18 cellular contexts compared by ENCODE assay signal in the genomic region with DNA sequence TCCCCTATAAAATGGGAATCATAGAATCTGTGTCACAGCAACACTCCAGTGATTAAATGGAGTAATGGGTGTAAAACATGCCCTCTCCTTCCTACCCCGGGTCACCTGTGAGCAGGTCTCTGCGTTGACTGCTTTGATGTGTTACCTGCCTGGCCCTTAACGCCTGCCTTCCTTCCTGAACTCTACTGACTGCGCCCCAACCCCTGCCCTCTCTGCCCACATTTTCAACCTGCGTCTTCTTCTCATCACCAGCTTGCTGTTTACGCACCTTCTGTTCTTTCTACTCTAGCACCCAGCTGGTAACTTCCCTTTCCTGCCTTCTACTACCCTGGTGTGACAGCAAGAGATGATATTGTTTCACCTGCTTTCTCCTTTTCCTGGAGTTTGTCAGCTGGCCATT.
DNase-seq lines count a peak whose midpoint lies in the region; TF ChIP-seq lines count a peak whose summit lies in the region.
"Had no signal": no experiment of that assay in that cellular context is flagged by ENCODE, and none has a peak within 500 bp of the region (broad histone marks: within the 10 kb centered on the region; RNA-seq: fewer than 3 reads in every experiment).

No MANE protein-coding gene starts in this region.

- no peak overlapping the region for H3K4me3 Mint-ChIP-seq in H9
- H3K4me3 Mint-ChIP-seq: CD8-positive, alpha-beta memory T cell; HFFc6 had no signal

- H3K4ac ChIP-seq in H9 (ENCODE audit: low read depth, low read length) = no peak overlapping the region
- no peak overlapping the region for H3K4ac ChIP-seq in mesenchymal stem cell (ENCODE audit: low read depth in 1 of 2, low read length in 2 of 2)

- peak overlapping the region in 2 of 3 experiments; percentile 1 to 45; a peak in 2 of 7 replicates for H3K27ac Mint-ChIP-seq in H9
- H3K27ac Mint-ChIP-seq: HFFc6 had no signal

- H2BK15ac ChIP-seq in H9 (ENCODE audit: low read depth, low read length) = no peak overlapping the region
- no peak overlapping the region for H2BK15ac ChIP-seq in mesenchymal stem cell (ENCODE audit: low read depth, poor library complexity, severe bottlenecking)

- H2BK5ac ChIP-seq in H9 (ENCODE audit: insufficient read length, low read length) (no peak overlapping the region), mesenchymal stem cell (ENCODE audit: low read depth, low read length, poor library complexity, severe bottlenecking) (no peak overlapping the region)

- no peak for TF ChIP-seq CTCF in H9 (conservative IDR thresholded peaks at IDR 0.05)

- no peak overlapping the region for H4K91ac ChIP-seq in H9 (ENCODE audit: insufficient read length, low read depth, low read length)
- no peak overlapping the region for H4K91ac ChIP-seq in mesenchymal stem cell (ENCODE audit: low read length)

- no CpG with 5 or more reads among the region's 6 CpGs for WGBS in H9 (ENCODE audit: extremely low coverage, insufficient read length, low lambda C conversion rate)
- WGBS in mesenchymal stem cell = 87% methylated on average over 6 of the region's 6 CpGs
- WGBS in thymus = 55% methylated on average over 6 of the region's 6 CpGs

- H3K18ac ChIP-seq in H9 (ENCODE audit: insufficient read length, low read depth, low read length) (no peak overlapping the region), mesenchymal stem cell (ENCODE audit: low read depth in 1 of 2, low read length in 2 of 2) (no peak overlapping the region)

- H3K27me3 Mint-ChIP-seq in H9 (ENCODE audit: low read depth) = no peaks in the 10 kb centered on the region
- H3K27me3 Mint-ChIP-seq: CD8-positive, alpha-beta memory T cell had no signal

- H3K9me3 ChIP-seq in H9 (ENCODE audit: control insufficient read depth, low read depth, low read length) (no peaks in the 10 kb centered on the region), mesenchymal stem cell (ENCODE audit: control insufficient read depth, low read length) (no peaks in the 10 kb centered on the region), thymus (ENCODE audit: control insufficient read depth) (no peaks in the 10 kb centered on the region)
- H3K9me3 ChIP-seq: A549 had no signal

- H3K56ac ChIP-seq in H9 (ENCODE audit: insufficient read length, low read depth, low read length) = no peak overlapping the region

- H2BK120ac ChIP-seq in H9 (ENCODE audit: low read depth, low read length, poor library complexity, severe bottlenecking) (no peak overlapping the region), mesenchymal stem cell (ENCODE audit: low read depth, low read length) (no peak overlapping the region)

- no peaks in the 10 kb centered on the region for H3K79me2 ChIP-seq in H9 (ENCODE audit: insufficient read depth, low read length)

- H4K8ac ChIP-seq in H9 (replicated peaks; ENCODE audit: insufficient read length, low read depth, low read length) (no peak overlapping the region), mesenchymal stem cell (ENCODE audit: low read length) (no peak overlapping the region)

- no peak overlapping the region for H2BK12ac ChIP-seq in H9 (ENCODE audit: insufficient read length, low read depth, low read length)
- H2BK12ac ChIP-seq in mesenchymal stem cell (ENCODE audit: low read length in 2 of 2) = no peak overlapping the region

- H3K4me1 ChIP-seq in H9 (ENCODE audit: insufficient read depth, low read length) = no peaks in the 10 kb centered on the region
- H3K4me1 ChIP-seq in mesenchymal stem cell (ENCODE audit: control insufficient read depth, insufficient read depth, low read depth, low read length) = no peaks in the 10 kb centered on the region
- no peaks in the 10 kb centered on the region for H3K4me1 ChIP-seq in thymus (ENCODE audit: control insufficient read depth, insufficient read depth, low read length)
- H3K4me1 ChIP-seq: A549 had no signal

- H3K4me2 ChIP-seq in H9 (ENCODE audit: insufficient read depth, insufficient read length, low read length) = no peak overlapping the region
- H3K4me2 ChIP-seq in mesenchymal stem cell (ENCODE audit: low read length, poor library complexity, severe bottlenecking) = no peak overlapping the region
- H3K4me2 ChIP-seq: A549 had no signal

- H3T11ph ChIP-seq in H9 (ENCODE audit: low read length) = no peak overlapping the region

- peak; percentile 16 to 44 for DNase-seq in NCI-H2081 (lab: John Stamatoyannopoulos, UW)
- DNase-seq in NCI-H2081 treated with DMSO at 0.1 percent for 48 hours (lab: John Stamatoyannopoulos, UW) = no peak
- DNase-seq in H9 = no peak
- DNase-seq in mesenchymal stem cell = no peak
- DNase-seq in activated CD4-positive, CD25-positive, alpha-beta regulatory T cell (lab: John Stamatoyannopoulos, UW) = no peak
- no peak for DNase-seq in NCI-H2227 treated with DMSO at 0.1 percent for 48 hours (lab: John Stamatoyannopoulos, UW)
- DNase-seq in NCI-H2171 treated with DMSO at 0.1 percent for 48 hours (lab: John Stamatoyannopoulos, UW) = no peak
- DNase-seq: AML-193, COR-L47, DMS 273 treated with DMSO at 0.1 percent for 48 hours, GM23248, HFFc6 had no signal

- H4K5ac ChIP-seq in H9 (ENCODE audit: insufficient read length, low read depth, low read length) = no peak overlapping the region

- no peaks in the 10 kb centered on the region for H3K27me3 ChIP-seq in H9 (ENCODE audit: insufficient read depth, low read length)
- H3K27me3 ChIP-seq in mesenchymal stem cell (ENCODE audit: control insufficient read depth in 1 of 2, insufficient read depth in 1 of 2, low read length in 2 of 2) = no peaks in the 10 kb centered on the region
- no peaks in the 10 kb centered on the region for H3K27me3 ChIP-seq in thymus (ENCODE audit: control insufficient read depth, insufficient read depth)

- H3K14ac ChIP-seq in H9 (ENCODE audit: insufficient read depth, low read length) (no peak overlapping the region), mesenchymal stem cell (ENCODE audit: low read length in 2 of 2) (no peak overlapping the region)

- H3K9ac ChIP-seq in H9 (ENCODE audit: extremely low read depth, insufficient read length, low read length) = no peak overlapping the region
- no peak overlapping the region for H3K9ac ChIP-seq in mesenchymal stem cell (ENCODE audit: low read length)
- H3K9ac ChIP-seq: GM23248 had no signal

- no peaks in the 10 kb centered on the region for H3K23me2 ChIP-seq in H9 (ENCODE audit: insufficient read length, low read depth, low read length, poor library complexity, severe bottlenecking)

- no peaks in the 10 kb centered on the region for H3K4me1 Mint-ChIP-seq in H9
- H3K4me1 Mint-ChIP-seq: CD8-positive, alpha-beta memory T cell had no signal

- H3K79me1 ChIP-seq in H9 (ENCODE audit: insufficient read depth, low read depth, low read length, poor library complexity, severe bottlenecking) (no peaks in the 10 kb centered on the region), mesenchymal stem cell (replicated peaks; ENCODE audit: low read length, poor library complexity, severe bottlenecking) (peaks cover 3% of the 10 kb centered on the region)

- H3K23ac ChIP-seq in H9 (ENCODE audit: insufficient read length, low read depth, low read length) (no peak overlapping the region), mesenchymal stem cell (ENCODE audit: low read length in 2 of 2) (no peak overlapping the region)

- H3K36me3 Mint-ChIP-seq in H9 (ENCODE audit: insufficient read depth in 1 of 3, low read depth in 3 of 3) = no peaks in the 10 kb centered on the region

- H3K27ac ChIP-seq in H9 (ENCODE audit: insufficient read length, low read depth, low read length) = no peak overlapping the region
- no peak overlapping the region for H3K27ac ChIP-seq in mesenchymal stem cell (ENCODE audit: low read length, poor library complexity, severe bottlenecking)
- peak overlapping the region; percentile 81 for H3K27ac ChIP-seq in thymus (ENCODE audit: low read depth)
- H3K27ac ChIP-seq: 22Rv1, A549, C4-2B, GM23248, HL-60 had no signal

- no peak overlapping the region for H2BK20ac ChIP-seq in H9 (ENCODE audit: low read depth, low read length, poor library complexity, severe bottlenecking)

- H3K4me3 ChIP-seq in mesenchymal stem cell (ENCODE audit: insufficient read depth in 1 of 2, low read depth in 1 of 2, low read length in 2 of 2) (no peak overlapping the region), thymus (ENCODE audit: low read length) (no peak overlapping the region)
- H3K4me3 ChIP-seq: A549, GM23248 had no signal

- H2AK5ac ChIP-seq in H9 (ENCODE audit: insufficient read length, low read length) (no peak overlapping the region), mesenchymal stem cell (ENCODE audit: low read length, severe bottlenecking) (peak overlapping the region; percentile 39)

- no peak overlapping the region for H2AFZ ChIP-seq in H9 (ENCODE audit: low read length)
- H2AFZ ChIP-seq in mesenchymal stem cell (ENCODE audit: low read depth, low read length) = no peak overlapping the region
- H2AFZ ChIP-seq: GM23248 had no signal

- no peaks in the 10 kb centered on the region for H4K20me1 ChIP-seq in H9 (ENCODE audit: control insufficient read depth, insufficient read depth, insufficient read length)

- H3K36me3 ChIP-seq in mesenchymal stem cell (ENCODE audit: control insufficient read depth in 1 of 2, insufficient read depth in 2 of 2, low read depth in 1 of 2, low read length in 2 of 2) = peaks cover 0 to 4% of the 10 kb centered on the region in 2 experiments
- H3K36me3 ChIP-seq in thymus (ENCODE audit: control insufficient read depth, insufficient read depth) = no peaks in the 10 kb centered on the region

- H3K9me3 Mint-ChIP-seq in H9 = no peaks in the 10 kb centered on the region
- H3K9me3 Mint-ChIP-seq: CD8-positive, alpha-beta memory T cell; HFFc6 had no signal

Comparison
In these comparisons a context has a peak if more than half of its experiments do, and no peak if none do; other contexts are left out.
1. DNase-seq: peak in NCI-H2081 (2 of 2); none in NCI-H2081 treated with DMSO at 0.1 percent for 48 hours (single experiment), H9 (single experiment), mesenchymal stem cell (single experiment), activated CD4-positive, CD25-positive, alpha-beta regulatory T cell (0 of 4), NCI-H2227 treated with DMSO at 0.1 percent for 48 hours (single experiment) and NCI-H2171 treated with DMSO at 0.1 percent for 48 hours (single experiment).